8 cellular contexts compared by ENCODE assay signal in the genomic region with DNA sequence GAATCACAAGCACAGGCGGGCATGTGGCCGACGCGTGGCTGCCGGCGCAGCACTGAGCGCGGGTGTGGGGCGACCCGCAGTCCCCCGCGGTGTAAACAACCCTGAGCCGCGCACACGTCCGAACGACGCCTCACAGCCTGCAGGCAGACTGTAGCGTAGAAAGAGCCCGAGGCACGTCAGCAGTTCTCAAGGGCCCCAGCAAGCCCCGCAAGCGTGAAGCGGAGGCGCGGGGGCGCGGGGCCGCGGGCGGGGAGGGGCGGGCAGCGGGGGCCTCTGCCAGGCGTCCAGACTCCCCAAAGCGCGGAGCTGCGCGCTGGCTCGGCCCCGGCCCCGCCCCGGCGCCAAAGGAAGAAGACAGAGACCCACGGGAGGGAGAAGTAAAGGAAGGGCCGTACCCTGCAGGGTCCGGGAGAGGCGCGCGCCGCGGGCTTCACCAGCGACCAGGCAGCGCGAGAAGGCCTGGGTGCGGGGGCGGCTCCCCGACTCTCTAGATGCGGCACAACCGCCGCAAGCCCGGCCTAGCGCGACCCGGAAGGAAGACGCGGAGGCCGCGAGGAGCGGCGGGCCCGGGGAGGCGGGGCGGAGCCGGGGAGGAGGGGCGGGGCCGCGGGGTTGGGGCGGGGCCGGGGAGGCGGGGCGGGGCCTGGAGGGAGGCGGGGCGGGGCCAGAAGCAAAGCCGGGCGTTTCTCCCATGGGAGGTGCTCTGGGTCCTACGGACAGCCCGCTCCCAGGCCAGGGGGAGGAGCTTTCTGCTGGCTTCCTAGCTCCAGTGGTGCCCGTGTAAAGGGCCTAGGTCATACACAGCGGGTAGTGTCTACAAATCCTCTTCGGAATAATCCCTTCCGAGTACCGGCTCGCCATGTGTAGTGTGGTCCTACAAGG. TPM values are rescaled to one million over a fixed set of nuclear protein-coding genes. Genes with fewer than 3 reads are reported as not detected.
DNase-seq lines count a peak whose midpoint lies in the region; ATAC-seq, FAIRE-seq and TF ChIP-seq lines count a peak whose summit lies in the region.

TSS of gene FBXL4 (minus strand) at position 536 of the 882 bp plus-strand sequence. CDS start 20,958 bp downstream, outside the sequence.

- TF ChIP-seq POLR2A in A549 (IDR thresholded peaks at IDR 0.05; ENCODE audit: low read length): peak; percentile 27
- no peak for TF ChIP-seq POLR2A in breast epithelium (IDR thresholded peaks at IDR 0.05)

- DNase-seq in A549 (ENCODE audit: low read depth in 1 of 2, low spot score in 1 of 2): peak; percentile 66 to 87
- DNase-seq in NCI-H2171 treated with DMSO at 0.1 percent for 48 hours (lab: John Stamatoyannopoulos, UW): peak; percentile 82
- peak; percentile 96 for DNase-seq in WERI-Rb-1
- DNase-seq in breast epithelium (ENCODE audit: low spot score in 2 of 2): peak; percentile 57 to 64
- peak; percentile 95 for DNase-seq in iPS-NIHi11 (ENCODE audit: low spot score)
- peak; percentile 89 for DNase-seq in smooth muscle cell (lab: John Stamatoyannopoulos, UW; ENCODE audit: unreplicated experiment)

- H3K27me3 ChIP-seq in WERI-Rb-1 (ENCODE audit: insufficient read depth, low read depth, severe bottlenecking) (no peaks in the 10 kb centered on the region), breast epithelium (no peaks in the 10 kb centered on the region), smooth muscle cell (ENCODE audit: low read depth) (no peaks in the 10 kb centered on the region)

- peak within 1 kb of the TSS; percentile 65 for H3K4me3 ChIP-seq in A549
- peak within 1 kb of the TSS; percentile 71 for H3K4me3 ChIP-seq in WERI-Rb-1 (ENCODE audit: low read depth, low read length)
- peak within 1 kb of the TSS; percentile 81 to 94 (median 91) for H3K4me3 ChIP-seq in breast epithelium
- H3K4me3 ChIP-seq in smooth muscle cell: peak within 1 kb of the TSS; percentile 88

- H3K36me3 ChIP-seq in WERI-Rb-1: 0 out of 2 replicates have a peak, but pooled peaks cover 4% of the 10 kb centered on the region
- no peaks in the 10 kb centered on the region for H3K36me3 ChIP-seq in breast epithelium
- no peaks in the 10 kb centered on the region for H3K36me3 ChIP-seq in smooth muscle cell (ENCODE audit: low read depth)

- H3K4me2 ChIP-seq in A549: peak within 1 kb of the TSS; percentile 96
- H3K4me2 ChIP-seq in smooth muscle cell: peak within 1 kb of the TSS; percentile 96

- TF ChIP-seq CTCF in A549 (IDR thresholded peaks at IDR 0.05) (no peak), WERI-Rb-1 (IDR thresholded peaks at IDR 0.05; ENCODE audit: low read depth, low read length) (no peak), breast epithelium (IDR thresholded peaks at IDR 0.05) (no peak), smooth muscle cell (IDR thresholded peaks at IDR 0.05; ENCODE audit: borderline replicate concordance, insufficient read depth, poor library complexity, severe bottlenecking) (no peak)

- POLR2A ChIA-PET in A549 (lab: Yijun Ruan, JAX): interaction anchor here (0.6 to 1.4 kb wide), 5 partner anchors 12 to 668 kb away, joined by 3 to 7 read pairs (median 3); no protein-coding TSS in a partner anchor

- H3K9me3 ChIP-seq in A549 (0 out of 3 replicates have a peak, but pooled peaks cover under 1% of the 10 kb centered on the region), WERI-Rb-1 (ENCODE audit: severe bottlenecking) (no peaks in the 10 kb centered on the region), breast epithelium (no peaks in the 10 kb centered on the region), smooth muscle cell (replicated peaks; ENCODE audit: low read depth) (no peaks in the 10 kb centered on the region)

- peak; percentile 94 to 96 for ATAC-seq in A549
- ATAC-seq in GM18519 (IDR thresholded peaks at IDR 0.05; ENCODE audit: low FRiP score, unreplicated experiment): peak; percentile 67
- ATAC-seq in HG03039 (IDR thresholded peaks at IDR 0.05; ENCODE audit: unreplicated experiment): peak; percentile 82

- H3K79me2 ChIP-seq in smooth muscle cell (ENCODE audit: low read depth): peaks cover 45% of the 10 kb centered on the region

- peak within 1 kb of the TSS; percentile 87 for H3K9ac ChIP-seq in smooth muscle cell (ENCODE audit: low read depth)

- peaks cover 16% of the 10 kb centered on the region for H4K20me1 ChIP-seq in smooth muscle cell (ENCODE audit: low read depth)

- no peak for FAIRE-seq in A549 (lab: Jason Lieb, UNC)

- H3K4me1 ChIP-seq in A549 (peaks cover 25% of the 10 kb centered on the region), breast epithelium (no peaks in the 10 kb centered on the region), smooth muscle cell (ENCODE audit: low read depth) (peaks cover 17% of the 10 kb centered on the region)

- TF ChIP-seq RAD21 in A549 (conservative IDR thresholded peaks at IDR 0.05 in 1 of 2, IDR thresholded peaks at IDR 0.05 in 1 of 2): no peak

- CTCF ChIA-PET in A549 (lab: Yijun Ruan, JAX): no interaction called here

- H3K27ac ChIP-seq in A549 (peak within 1 kb of the TSS; percentile 96 to 99), WERI-Rb-1 (peak within 1 kb of the TSS; percentile 97), breast epithelium (peak within 1 kb of the TSS; percentile 87), smooth muscle cell (ENCODE audit: low read depth) (peak within 1 kb of the TSS; percentile 70)

- intact Hi-C loops in breast epithelium (cut with DNase I; ENCODE audit: low total_unique reads): no loop called here

- H3F3A ChIP-seq in smooth muscle cell (ENCODE audit: low read depth): no peaks in the 10 kb centered on the region

- H2AFZ ChIP-seq in smooth muscle cell (ENCODE audit: low read depth): peak within 1 kb of the TSS; percentile 95

- WGBS in A549 (ENCODE audit: missing lambda C conversion rate): under 1% methylated on average over 30 of the region's 93 CpGs
- 2% methylated on average over 62 of the region's 93 CpGs for WGBS in smooth muscle cell (ENCODE audit: low lambda C conversion rate)

- TF ChIP-seq EP300 in A549 (IDR thresholded peaks at IDR 0.05): no peak

TF ChIP-seq in A549, 52 proteins besides CTCF, POLR2A, EP300 and RAD21:
- TF ChIP-seq RARB (CRISPR knock-in tag; IDR thresholded peaks at IDR 0.05) (no peak), ZFP36 (IDR thresholded peaks at IDR 0.05; ENCODE audit: borderline replicate concordance, partially characterized antibody) (no peak), MAX (IDR thresholded peaks at IDR 0.05) (peak; percentile 77), TFCP2L1 (CRISPR knock-in tag; IDR thresholded peaks at IDR 0.05) (no peak), PHF8 (IDR thresholded peaks at IDR 0.05; ENCODE audit: borderline replicate concordance, low read depth) (peak; percentile 48; the same call in 1 of the 2 replicates), MAZ (IDR thresholded peaks at IDR 0.05; ENCODE audit: borderline replicate concordance, low read depth, low read length) (no peak), BCL3 (IDR thresholded peaks at IDR 0.05) (0 out of 3 replicates have a peak, but pooled peaks have one; percentile 45), POLR2AphosphoS2 (conservative IDR thresholded peaks at IDR 0.05; ENCODE audit: low read length) (no peak), CBX8 (IDR thresholded peaks at IDR 0.05) (no peak), CBX2 (IDR thresholded peaks at IDR 0.05; ENCODE audit: borderline replicate concordance, low read depth) (no peak), KDM1A (IDR thresholded peaks at IDR 0.05; ENCODE audit: low read depth) (no peak), JUN (IDR thresholded peaks at IDR 0.05) (peak in 1 of 2 experiments; percentile 70; a peak in 3 of 5 replicates), MYC (IDR thresholded peaks at IDR 0.05; ENCODE audit: borderline replicate concordance, low read length) (peak; percentile 70; the same call in 1 of the 2 replicates), RCOR1 (IDR thresholded peaks at IDR 0.05; ENCODE audit: low read depth, low read length) (no peak)
- TF ChIP-seq, protein P1, sequence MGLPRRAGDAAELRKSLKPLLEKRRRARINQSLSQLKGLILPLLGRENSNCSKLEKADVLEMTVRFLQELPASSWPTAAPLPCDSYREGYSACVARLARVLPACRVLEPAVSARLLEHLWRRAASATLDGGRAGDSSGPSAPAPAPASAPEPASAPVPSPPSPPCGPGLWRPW (IDR thresholded peaks at IDR 0.05): no peak
TF ChIP-seq in A549: peak in this region for 5.

RNA-seq across cellular contexts. Expression of gene FBXL4, which starts in this region (rescaled TPM):
- polyA plus RNA-seq in A549 (2011; rRNA removed): 21.6 and 24.7 TPM in 2 replicates
- 3.7 and 4.7 TPM in 2 replicates for polyA plus RNA-seq in A549 (2012; cell fraction: cytosol; rRNA removed)
- 2.8 and 3.5 TPM in 2 replicates for polyA plus RNA-seq in A549 (2012; cell fraction: nucleus; rRNA removed)
- polyA plus RNA-seq in A549 (2017; fragmentation: RNase III; extraction: RNeasy Plus Mini Kit Qiagen cat#74134 plus additional on column Dnase treatment): 6.5 to 6.6 TPM (median 6.6 TPM) in 3 replicates
- 15.0 and 16.0 TPM in 2 replicates for polyA minus RNA-seq in A549 (2011; rRNA and poly(A)+ RNA removed)
- 10 to 100 TPM; 20.6 to 39.4 (median 21.6) TPM for total RNA-seq in breast epithelium
- total RNA-seq in smooth muscle cell: 18.8 and 23.0 TPM in 2 replicates
- 7.3 and 7.7 TPM in 2 replicates for polyA plus RNA-seq in smooth muscle cell

Comparison
In these comparisons a context has a peak if more than half of its experiments do, and no peak if none do; other contexts are left out.
1. Peak in every context shown above with its lines: DNase-seq, ATAC-seq, H3K4me3 ChIP-seq and H3K27ac ChIP-seq.